ENCODE assay signal across 16 cellular contexts in the genomic region with DNA sequence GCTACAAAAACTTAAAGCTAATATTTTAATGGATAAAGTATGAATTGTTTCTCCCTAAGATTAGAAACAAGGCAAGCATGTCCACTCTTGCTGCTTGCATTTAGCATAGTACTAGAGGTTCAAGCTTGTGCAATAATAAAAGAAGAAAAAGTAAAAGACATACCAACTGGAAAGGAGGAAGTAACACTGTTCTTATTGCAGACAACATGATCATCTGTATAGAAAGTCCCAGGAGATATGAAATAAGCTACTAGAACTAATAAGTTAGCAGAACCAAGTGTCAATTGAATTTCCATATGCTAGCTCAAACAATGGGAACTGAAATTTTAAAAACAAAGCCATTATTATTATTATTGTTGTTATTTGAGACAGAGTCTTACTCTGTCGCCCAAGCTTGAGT.
"Had no signal": no experiment of that assay in that cellular context is flagged by ENCODE, and none has a peak within 500 bp of the region (broad histone marks: within the 10 kb centered on the region; RNA-seq: fewer than 3 reads in every experiment).

No MANE protein-coding gene starts in this region.

- H3K27me3 ChIP-seq: foreskin keratinocyte had no signal

- H3K27me3 Mint-ChIP-seq: activated CD4-positive, alpha-beta T cell treated with anti-CD3 and anti-CD28 coated beads, Interleukin-2, amount 10 ng/mL, durations not matched to agents 7 days and 5 days; activated naive CD8-positive, alpha-beta T cell treated with anti-CD3 and anti-CD28 coated beads, Interleukin-2, amount 50 U/mL, for 24 hours; dendritic cell treated with granulocyte-macrophage colony-stimulating factor and Interleukin-4, amounts not matched to agents 40 ng/mL and 50 ng/mL, for 4 days had no signal

- DNase-seq: activated CD4-positive, alpha-beta T cell treated with anti-CD3 and anti-CD28 coated beads, Interleukin-2, amount 10 ng/mL, durations not matched to agents 7 days and 5 days; activated CD8-positive, alpha-beta memory T cell treated with anti-CD3 and anti-CD28 coated beads for 24 hours; activated naive CD4-positive, alpha-beta T cell treated with anti-CD3 and anti-CD28 coated beads for 36 hours; activated naive CD8-positive, alpha-beta T cell treated with anti-CD3 and anti-CD28 coated beads, Interleukin-2, amount 50 U/mL, for 24 hours; aorta; cerebellar nuclear complex; effector memory CD4-positive, alpha-beta T cell; foreskin keratinocyte; kidney glomerular epithelial cell; left ventricle myocardium superior; mesenchymal stem cell; natural killer cell; retina; stimulated activated CD4-positive, alpha-beta T cell treated with anti-CD3 and anti-CD28 coated beads, Interleukin-12 subunit alpha, Interleukin-12 subunit beta, amount 100 ng/mL, for 4 hours; stimulated activated CD4-positive, alpha-beta T cell treated with anti-CD3 and anti-CD28 coated beads, Interleukin-2, amount 100 ng/mL, for 24 hours had no signal

- ATAC-seq: activated naive CD8-positive, alpha-beta T cell treated with anti-CD3 and anti-CD28 coated beads, Interleukin-2, amount 50 U/mL, for 24 hours; foreskin keratinocyte; left ventricle myocardium superior; natural killer cell had no signal

- H3K4me1 Mint-ChIP-seq: activated CD4-positive, alpha-beta T cell treated with anti-CD3 and anti-CD28 coated beads, Interleukin-2, amount 10 ng/mL, durations not matched to agents 7 days and 5 days; activated naive CD8-positive, alpha-beta T cell treated with anti-CD3 and anti-CD28 coated beads, Interleukin-2, amount 50 U/mL, for 24 hours; natural killer cell had no signal

- H3K27ac Mint-ChIP-seq: activated CD4-positive, alpha-beta T cell treated with anti-CD3 and anti-CD28 coated beads, Interleukin-2, amount 10 ng/mL, durations not matched to agents 7 days and 5 days; activated naive CD4-positive, alpha-beta T cell treated with anti-CD3 and anti-CD28 coated beads for 36 hours; activated naive CD8-positive, alpha-beta T cell treated with anti-CD3 and anti-CD28 coated beads, Interleukin-2, amount 50 U/mL, for 24 hours; dendritic cell treated with granulocyte-macrophage colony-stimulating factor and Interleukin-4, amounts not matched to agents 40 ng/mL and 50 ng/mL, for 4 days; natural killer cell had no signal

- H3K4me3 Mint-ChIP-seq: activated CD4-positive, alpha-beta T cell treated with anti-CD3 and anti-CD28 coated beads, Interleukin-2, amount 10 ng/mL, durations not matched to agents 7 days and 5 days; activated naive CD4-positive, alpha-beta T cell treated with anti-CD3 and anti-CD28 coated beads for 36 hours; activated naive CD8-positive, alpha-beta T cell treated with anti-CD3 and anti-CD28 coated beads, Interleukin-2, amount 50 U/mL, for 24 hours; dendritic cell treated with granulocyte-macrophage colony-stimulating factor and Interleukin-4, amounts not matched to agents 40 ng/mL and 50 ng/mL, for 4 days; natural killer cell had no signal

- H3K27ac ChIP-seq: foreskin keratinocyte had no signal
